9 cellular contexts compared by ENCODE assay signal in the genomic region with DNA sequence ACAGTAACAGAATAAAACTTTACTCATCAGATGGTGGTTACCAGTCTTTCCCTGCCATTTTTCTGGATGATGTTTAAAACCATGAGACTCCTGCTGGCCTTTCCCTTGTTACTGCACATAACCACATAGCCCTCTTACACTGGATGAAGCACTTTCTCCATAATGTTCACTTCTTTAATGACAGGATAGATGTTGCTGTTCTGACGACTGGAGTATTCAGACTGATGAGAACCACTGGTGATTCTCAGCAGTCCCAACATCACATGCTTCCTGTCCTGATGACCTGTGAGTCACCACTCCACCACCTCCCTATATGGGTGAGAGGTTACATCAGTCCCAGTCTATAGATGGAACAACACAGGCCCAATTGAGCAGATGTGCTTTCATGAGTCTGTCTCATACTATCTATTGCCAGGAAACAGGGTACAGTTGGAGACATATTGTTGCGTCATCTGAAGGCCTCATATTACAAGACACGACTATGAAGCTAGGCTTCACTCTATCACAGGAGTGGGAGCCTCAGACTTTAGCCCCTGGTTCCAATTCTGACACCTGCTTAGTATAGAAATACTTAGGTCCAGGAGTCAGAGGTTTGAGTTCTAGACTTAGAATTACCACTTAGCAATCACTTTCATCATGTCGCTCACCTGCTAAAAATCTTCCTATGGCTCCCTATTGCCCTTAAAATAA.
DNase-seq lines count a peak whose midpoint lies in the region; ATAC-seq and TF ChIP-seq lines count a peak whose summit lies in the region.
"Had no signal": no experiment of that assay in that cellular context is flagged by ENCODE, and none has a peak within 500 bp of the region (broad histone marks: within the 10 kb centered on the region; RNA-seq: fewer than 3 reads in every experiment).

No MANE protein-coding gene starts in this region.

- peaks cover 8% of the 10 kb centered on the region for H3K4me1 Mint-ChIP-seq in type B pancreatic cell (ENCODE audit: unreplicated experiment)
- no peaks in the 10 kb centered on the region for H3K4me1 Mint-ChIP-seq in Calu3 (ENCODE audit: low read depth, unreplicated experiment)

- H3K27me3 Mint-ChIP-seq in type B pancreatic cell (no peaks in the 10 kb centered on the region), Calu3 (ENCODE audit: unreplicated experiment) (no peaks in the 10 kb centered on the region)
- H3K27me3 Mint-ChIP-seq: dendritic cell treated with granulocyte-macrophage colony-stimulating factor and Interleukin-4, amounts not matched to agents 40 ng/mL and 50 ng/mL, for 4 days had no signal

- H3K27ac Mint-ChIP-seq in type B pancreatic cell: no peak overlapping the region
- H3K27ac Mint-ChIP-seq in Calu3 (ENCODE audit: unreplicated experiment): no peak overlapping the region
- H3K27ac Mint-ChIP-seq: dendritic cell treated with granulocyte-macrophage colony-stimulating factor and Interleukin-4, amounts not matched to agents 40 ng/mL and 50 ng/mL, for 4 days had no signal

- H3K36me3 Mint-ChIP-seq in type B pancreatic cell: no peaks in the 10 kb centered on the region
- H3K36me3 Mint-ChIP-seq in Calu3 (ENCODE audit: insufficient read depth, unreplicated experiment): no peaks in the 10 kb centered on the region

- TF ChIP-seq CTCF in kidney epithelial cell (IDR thresholded peaks at IDR 0.05; ENCODE audit: insufficient read depth, low read length, poor library complexity, severe bottlenecking) (peak; percentile 30), type B pancreatic cell (conservative IDR thresholded peaks at IDR 0.05) (peak; percentile 35), Calu3 (IDR thresholded peaks at IDR 0.05; ENCODE audit: unreplicated experiment) (no peak)

- no peaks in the 10 kb centered on the region for H3K36me3 ChIP-seq in kidney epithelial cell (ENCODE audit: control insufficient read depth, insufficient read depth, low read length)

- ATAC-seq in HG02678 (IDR thresholded peaks at IDR 0.05; ENCODE audit: unreplicated experiment): peak; percentile 88

- no peaks in the 10 kb centered on the region for H3K27me3 ChIP-seq in kidney epithelial cell (ENCODE audit: control insufficient read depth, insufficient read depth, low read length)

- H3K4me3 ChIP-seq in kidney epithelial cell (ENCODE audit: low read depth, low read length): no peak overlapping the region

- DNase-seq in stimulated activated CD4-positive, alpha-beta T cell treated with anti-CD3 and anti-CD28 coated beads, Interleukin-15, amount 100 ng/mL, for 24 hours: peak; percentile 50
- DNase-seq in stimulated activated CD4-positive, alpha-beta T cell treated with anti-CD3 and anti-CD28 coated beads, Interleukin-4, amount 100 ng/mL, for 1 hour: no peak
- DNase-seq in NCI-H2196 (lab: John Stamatoyannopoulos, UW; ENCODE audit: unreplicated experiment) (peak; percentile 38), amniotic epithelial cell (ENCODE audit: low read depth) (peak; percentile 97), kidney epithelial cell (ENCODE audit: low read depth) (peak; percentile 89), type B pancreatic cell (ENCODE audit: extremely low spot score, unreplicated experiment) (no peak), Calu3 (no peak)

- H3K9me3 Mint-ChIP-seq in type B pancreatic cell: no peaks in the 10 kb centered on the region
- H3K9me3 Mint-ChIP-seq in Calu3 (ENCODE audit: low read depth, unreplicated experiment): no peaks in the 10 kb centered on the region
- H3K9me3 Mint-ChIP-seq: dendritic cell treated with granulocyte-macrophage colony-stimulating factor and Interleukin-4, amounts not matched to agents 40 ng/mL and 50 ng/mL, for 4 days had no signal

- CTCF ChIA-PET in Calu3 (lab: Charles Lee): no interaction called here

- H3K4me3 Mint-ChIP-seq in type B pancreatic cell (no peak overlapping the region), Calu3 (ENCODE audit: low read depth, unreplicated experiment) (no peak overlapping the region)
- H3K4me3 Mint-ChIP-seq: dendritic cell treated with granulocyte-macrophage colony-stimulating factor and Interleukin-4, amounts not matched to agents 40 ng/mL and 50 ng/mL, for 4 days had no signal

- no TSS peak for BruUV-seq in Calu3 (replicated peaks; lab: Mats Ljungman, UMichigan)

- intact Hi-C loops in Calu3 (cut with micrococcal nuclease; ENCODE audit: unreplicated experiment): no loop called here

Comparison
In these comparisons a context has a peak if more than half of its experiments do, and no peak if none do; other contexts are left out.
1. DNase-seq: peak in stimulated activated CD4-positive, alpha-beta T cell treated with anti-CD3 and anti-CD28 coated beads, Interleukin-15, amount 100 ng/mL, for 24 hours (single experiment), NCI-H2196 (single experiment), amniotic epithelial cell (single experiment) and kidney epithelial cell (single experiment); none in stimulated activated CD4-positive, alpha-beta T cell treated with anti-CD3 and anti-CD28 coated beads, Interleukin-4, amount 100 ng/mL, for 1 hour (single experiment), type B pancreatic cell (single experiment) and Calu3 (single experiment).